ENCODE assay signal across 14 cellular contexts in genomic region chr3:123876858-123877257, GRCh38. TPM values are rescaled to one million over a fixed set of nuclear protein-coding genes. Genes with fewer than 3 reads are reported as not detected.
DNase-seq lines count a peak whose midpoint lies in the region; ATAC-seq and TF ChIP-seq lines count a peak whose summit lies in the region.
"Had no signal": no experiment of that assay in that cellular context is flagged by ENCODE, and none has a peak within 500 bp of the region (broad histone marks: within the 10 kb centered on the region; RNA-seq: fewer than 3 reads in every experiment).

No MANE protein-coding gene starts in this region.

- TF ChIP-seq CTCF in BJ (IDR thresholded peaks at IDR 0.05; ENCODE audit: insufficient read depth, low read depth, low read length) (peak; percentile 22; the same call in 1 of the 2 replicates), GM23338 (conservative IDR thresholded peaks at IDR 0.05; ENCODE audit: low read depth in 2 of 2) (peak; percentile 39 to 65), RWPE2 (IDR thresholded peaks at IDR 0.05; ENCODE audit: poor library complexity, severe bottlenecking) (peak; percentile 27), lower lobe of right lung (IDR thresholded peaks at IDR 0.05) (peak; percentile 10), stomach (IDR thresholded peaks at IDR 0.05) (no peak), Calu3 (IDR thresholded peaks at IDR 0.05; ENCODE audit: unreplicated experiment) (no peak)

- H3K27ac ChIP-seq in GM23338 (ENCODE audit: low read depth) (no peak overlapping the region), RWPE2 (ENCODE audit: poor library complexity, severe bottlenecking) (no peak overlapping the region), lower lobe of right lung (no peak overlapping the region), stomach (no peak overlapping the region)

- no peaks in the 10 kb centered on the region; the same call in 1 of the 2 replicates for H4K20me1 ChIP-seq in GM23338 (replicated peaks; ENCODE audit: insufficient read depth)

- 0 out of 2 replicates have a peak, but pooled peaks cover 6% of the 10 kb centered on the region for H3K4me1 ChIP-seq in GM23338 (ENCODE audit: insufficient read depth)
- no peaks in the 10 kb centered on the region for H3K4me1 ChIP-seq in RWPE2 (ENCODE audit: insufficient read depth, poor library complexity, severe bottlenecking)
- H3K4me1 ChIP-seq in lower lobe of right lung: no peaks in the 10 kb centered on the region
- H3K4me1 ChIP-seq in stomach: no peaks in the 10 kb centered on the region

- no peaks in the 10 kb centered on the region for H3K9me3 ChIP-seq in RWPE2 (ENCODE audit: severe bottlenecking)
- H3K9me3 ChIP-seq in lower lobe of right lung: no peaks in the 10 kb centered on the region
- no peaks in the 10 kb centered on the region for H3K9me3 ChIP-seq in stomach

- no peak; the same call in 2 of the 3 replicates for ATAC-seq in GM23338
- no peak for ATAC-seq in RWPE2 (ENCODE audit: low read depth)
- no peak for ATAC-seq in lower lobe of right lung
- no peak for ATAC-seq in HG02973 (IDR thresholded peaks at IDR 0.05; ENCODE audit: unreplicated experiment)
- ATAC-seq: stimulated activated naive CD8-positive, alpha-beta T cell treated with anti-CD3 and anti-CD28 coated beads, Interleukin-15, Interleukin-2, amounts not matched to agents 100 U/mL and 50 U/mL, for 24 hours had no signal

- H3K36me3 ChIP-seq in BJ (ENCODE audit: control insufficient read depth, insufficient read depth, low read length): peaks cover 30% of the 10 kb centered on the region
- H3K36me3 ChIP-seq in GM23338 (ENCODE audit: insufficient read depth): no peaks in the 10 kb centered on the region
- H3K36me3 ChIP-seq in RWPE2 (ENCODE audit: low read depth): peaks cover 3% of the 10 kb centered on the region; the same call in 1 of the 2 replicates
- H3K36me3 ChIP-seq in lower lobe of right lung: no peaks in the 10 kb centered on the region
- no peaks in the 10 kb centered on the region for H3K36me3 ChIP-seq in stomach

- POLR2A ChIA-PET in BJ (lab: Charles Lee): no interaction called here

- H3K9me2 ChIP-seq in GM23338 (ENCODE audit: insufficient read depth): no peaks in the 10 kb centered on the region

- H3K36me3 Mint-ChIP-seq in GM23338 (ENCODE audit: low read depth) (no peaks in the 10 kb centered on the region), Calu3 (ENCODE audit: insufficient read depth, unreplicated experiment) (no peaks in the 10 kb centered on the region)

- no peaks in the 10 kb centered on the region for H3K79me2 ChIP-seq in GM23338 (replicated peaks; ENCODE audit: insufficient read depth)

- no peak overlapping the region for H2AFZ ChIP-seq in GM23338

- no peak overlapping the region for H3K4me2 ChIP-seq in GM23338

- DNase-seq in BJ (ENCODE audit: low read depth): no peak
- DNase-seq in GM23338 (ENCODE audit: low spot score): peak; percentile 39
- no peak for DNase-seq in RWPE2 (ENCODE audit: low spot score)
- DNase-seq in lower lobe of right lung: no peak
- no peak for DNase-seq in stomach
- no peak for DNase-seq in foreskin melanocyte
- no peak for DNase-seq in Calu3
- DNase-seq: activated CD4-positive, alpha-beta T cell treated with anti-CD3 and anti-CD28 coated beads for 1 hour; activated T-cell treated with anti-CD3 and anti-CD28 coated beads, Interleukin-2, amount 50 U/mL, for 48 hours; NCI-H510A; posterior cingulate gyrus; stimulated activated CD4-positive, alpha-beta T cell treated with anti-CD3 and anti-CD28 coated beads, Interleukin-2, amount 100 ng/mL, for 48 hours; stimulated activated naive CD8-positive, alpha-beta T cell treated with anti-CD3 and anti-CD28 coated beads, Interleukin-15, Interleukin-2, amounts not matched to agents 100 U/mL and 50 U/mL, for 24 hours had no signal

- H3K4me3 Mint-ChIP-seq in GM23338: no peak overlapping the region
- H3K4me3 Mint-ChIP-seq in Calu3 (ENCODE audit: low read depth, unreplicated experiment): no peak overlapping the region

- TF ChIP-seq EP300 in stomach (IDR thresholded peaks at IDR 0.05): no peak

- H3K27me3 ChIP-seq in BJ (ENCODE audit: control insufficient read depth, insufficient read depth, low read length) (no peaks in the 10 kb centered on the region), GM23338 (ENCODE audit: insufficient read depth) (no peaks in the 10 kb centered on the region), RWPE2 (ENCODE audit: insufficient read depth, poor library complexity, severe bottlenecking) (no peaks in the 10 kb centered on the region), lower lobe of right lung (ENCODE audit: low read depth) (no peaks in the 10 kb centered on the region), stomach (no peaks in the 10 kb centered on the region)

- CTCF ChIA-PET in BJ (lab: Yijun Ruan, JAX) (no interaction called here), Calu3 (lab: Charles Lee) (no interaction called here)

- no peak for TF ChIP-seq POLR2A in stomach (IDR thresholded peaks at IDR 0.05)

- no peaks in the 10 kb centered on the region for H3K9me3 Mint-ChIP-seq in GM23338
- H3K9me3 Mint-ChIP-seq in Calu3 (ENCODE audit: low read depth, unreplicated experiment): no peaks in the 10 kb centered on the region

- H3K4me1 Mint-ChIP-seq in GM23338 (peaks cover 9% of the 10 kb centered on the region), Calu3 (ENCODE audit: low read depth, unreplicated experiment) (peaks cover 5% of the 10 kb centered on the region)

- no peak overlapping the region for H3K4me3 ChIP-seq in BJ (ENCODE audit: low read depth, low read length)
- H3K4me3 ChIP-seq in GM23338: no peak overlapping the region
- no peak overlapping the region for H3K4me3 ChIP-seq in RWPE2 (ENCODE audit: severe bottlenecking)
- no peak overlapping the region for H3K4me3 ChIP-seq in lower lobe of right lung
- no peak overlapping the region for H3K4me3 ChIP-seq in stomach

- H3K27ac Mint-ChIP-seq in GM23338 (no peak overlapping the region), Calu3 (ENCODE audit: unreplicated experiment) (no peak overlapping the region)

- intact Hi-C loops in lower lobe of right lung (cut with DNase I): no loop called here
- intact Hi-C loops in stomach (cut with DNase I; ENCODE audit: low total_unique reads): no loop called here
- intact Hi-C loops in Calu3 (cut with micrococcal nuclease; ENCODE audit: unreplicated experiment): no loop called here

- BruUV-seq in Calu3 (replicated peaks; lab: Mats Ljungman, UMichigan): no TSS peak

- H3K27me3 Mint-ChIP-seq in GM23338 (ENCODE audit: insufficient read depth, low read depth, poor library complexity) (peaks cover 5% of the 10 kb centered on the region), Calu3 (ENCODE audit: unreplicated experiment) (no peaks in the 10 kb centered on the region)

- no peaks in the 10 kb centered on the region for H3F3A ChIP-seq in GM23338 (replicated peaks; ENCODE audit: low read depth)

TF ChIP-seq in GM23338, 12 proteins besides CTCF, POLR2A, EP300 and RAD21:
- TF ChIP-seq EZH2 (IDR thresholded peaks at IDR 0.05; ENCODE audit: low read depth, unreplicated experiment) (no peak), ZNF114 (CRISPR knock-in tag; IDR thresholded peaks at IDR 0.05) (no peak)

RNA-seq across cellular contexts. Expression of gene MYLK, which starts 7.3 kb away (rescaled TPM):
- polyA plus RNA-seq in BJ (2011; rRNA removed): 407 and 734 TPM in 2 replicates
- polyA minus RNA-seq in BJ (2011; rRNA and poly(A)+ RNA removed): 653 and 716 TPM in 2 replicates
- 16.2 and 17.9 TPM in 2 replicates for total RNA-seq in GM23338 (2014; rRNA removed; shearing (Covaris generic))
- polyA plus RNA-seq in GM23338 (2016; fragmentation: Nextera tagmentation; extraction: Ambion mirVana): 11.5 and 13.2 TPM in 2 replicates
- total RNA-seq in lower lobe of right lung: 156 TPM
- 100 to 1,000 TPM; 197 to 916 (median 689) TPM for total RNA-seq in stomach
- polyA plus RNA-seq in stomach: 100 to 1,000 TPM in 1 of 3 donors, 10 to 100 TPM in 2; 35.1 to 118 (median 68.0) TPM
- total RNA-seq in Calu3 (2022): 8.0 and 10.7 TPM in 2 replicates

Comparison
In these comparisons a context has a peak if more than half of its experiments do, and no peak if none do; other contexts are left out.
1. CTCF ChIP-seq: peak in BJ (single experiment), GM23338 (2 of 2), RWPE2 (single experiment) and lower lobe of right lung (single experiment); none in stomach (0 of 7) and Calu3 (single experiment).